Comparison of ENCODE assay signal across 1 cellular context in the genomic region with DNA sequence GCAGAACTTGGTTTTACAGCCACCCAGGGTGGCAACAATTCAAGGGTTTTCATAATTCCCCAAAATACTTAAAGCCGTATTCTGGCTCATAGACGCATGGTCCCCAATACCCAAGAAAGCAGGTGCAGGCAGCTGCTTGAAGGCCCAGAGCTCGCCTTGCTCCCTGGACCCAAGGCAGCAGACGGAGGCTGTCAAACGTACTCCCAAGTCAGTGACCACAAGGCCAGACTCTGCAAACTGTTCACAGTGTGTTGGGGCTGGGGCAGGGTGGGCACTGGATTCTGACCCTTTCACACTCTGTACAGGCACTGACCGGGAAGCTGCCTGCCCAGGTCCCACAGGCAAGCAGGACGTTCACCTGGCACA.
TF ChIP-seq lines count a peak whose summit lies in the region.

No MANE protein-coding gene starts in this region.

TF ChIP-seq in IMR-90, 13 proteins besides CTCF, POLR2A, EP300 and RAD21:
- TF ChIP-seq FOS (IDR thresholded peaks at IDR 0.05; ENCODE audit: low read depth, low read length) (no peak), RFX5 (IDR thresholded peaks at IDR 0.05; ENCODE audit: low read depth, low read length) (no peak), MXI1 (IDR thresholded peaks at IDR 0.05; ENCODE audit: borderline replicate concordance, low read depth, low read length) (no peak), RCOR1 (IDR thresholded peaks at IDR 0.05; ENCODE audit: insufficient replicate concordance, low read length) (no peak), NFE2L2 (IDR thresholded peaks at IDR 0.05; ENCODE audit: low read depth, low read length) (no peak), CHD1 (IDR thresholded peaks at IDR 0.05; ENCODE audit: low read depth, low read length) (no peak), MAFK (IDR thresholded peaks at IDR 0.05; ENCODE audit: low read depth, low read length) (no peak), MAZ (IDR thresholded peaks at IDR 0.05; ENCODE audit: borderline replicate concordance, low read depth, low read length) (no peak)
- TF ChIP-seq, protein P1, sequence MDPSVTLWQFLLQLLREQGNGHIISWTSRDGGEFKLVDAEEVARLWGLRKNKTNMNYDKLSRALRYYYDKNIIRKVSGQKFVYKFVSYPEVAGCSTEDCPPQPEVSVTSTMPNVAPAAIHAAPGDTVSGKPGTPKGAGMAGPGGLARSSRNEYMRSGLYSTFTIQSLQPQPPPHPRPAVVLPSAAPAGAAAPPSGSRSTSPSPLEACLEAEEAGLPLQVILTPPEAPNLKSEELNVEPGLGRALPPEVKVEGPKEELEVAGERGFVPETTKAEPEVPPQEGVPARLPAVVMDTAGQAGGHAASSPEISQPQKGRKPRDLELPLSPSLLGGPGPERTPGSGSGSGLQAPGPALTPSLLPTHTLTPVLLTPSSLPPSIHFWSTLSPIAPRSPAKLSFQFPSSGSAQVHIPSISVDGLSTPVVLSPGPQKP (IDR thresholded peaks at IDR 0.05; ENCODE audit: borderline replicate concordance, low read depth, low read length): no peak
